Comparison of ENCODE assay signal across 1 cellular context in the genomic region with DNA sequence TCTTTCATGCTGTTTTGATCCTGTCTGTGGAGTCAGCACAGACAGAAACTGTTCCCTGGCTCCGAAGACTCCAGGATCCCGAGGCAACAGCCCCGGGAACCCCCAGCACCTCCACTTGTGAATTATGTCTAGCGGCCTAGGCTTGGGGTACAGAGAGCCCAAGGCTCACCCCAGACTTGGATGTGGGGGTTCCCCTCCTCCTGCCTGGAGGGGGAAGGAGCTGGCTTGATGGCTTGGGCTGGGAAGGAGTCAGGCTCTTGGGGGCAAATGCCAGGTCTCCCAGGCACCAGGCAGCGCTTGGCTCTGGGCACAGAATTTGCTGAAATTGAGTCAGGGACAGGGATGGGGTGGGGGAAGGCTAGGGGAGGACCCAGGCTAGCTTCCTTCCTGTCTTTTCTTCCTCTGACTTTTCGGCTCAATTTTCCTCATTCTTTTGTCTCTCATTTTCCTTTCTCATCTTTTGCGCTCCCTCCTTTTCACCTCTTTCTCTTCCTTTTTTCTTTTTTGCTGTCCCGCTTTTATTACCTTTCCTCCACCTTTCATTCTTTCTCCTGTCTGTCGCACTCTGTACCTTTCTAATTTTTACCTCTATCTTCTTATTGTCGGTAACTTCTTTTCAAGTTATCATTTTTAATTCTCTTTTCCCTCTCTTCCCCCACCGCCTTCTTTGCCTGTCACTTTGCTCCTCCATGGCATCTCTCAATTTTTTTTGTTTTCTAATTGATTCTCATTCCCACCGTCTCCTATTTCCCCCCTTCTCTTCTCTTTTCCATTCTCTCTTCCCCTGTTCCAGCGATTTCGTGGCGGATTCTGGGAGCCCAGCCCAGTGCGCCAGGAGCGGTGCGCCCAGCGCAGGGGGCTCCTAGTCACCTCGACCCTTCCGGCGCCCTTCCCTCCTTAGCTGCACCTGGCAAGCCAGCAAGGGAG.
TF ChIP-seq lines count a peak whose summit lies in the region.

No MANE protein-coding gene starts in this region.

TF ChIP-seq in H1, 55 proteins besides CTCF, POLR2A, EP300 and RAD21:
- TF ChIP-seq CBX8 (IDR thresholded peaks at IDR 0.05; ENCODE audit: borderline replicate concordance, low read depth, low read length) (peak; percentile 45), NANOG (IDR thresholded peaks at IDR 0.05; ENCODE audit: insufficient read depth, low read depth, low read length, poor library complexity, severe bottlenecking) (no peak), RNF2 (IDR thresholded peaks at IDR 0.05; ENCODE audit: borderline replicate concordance, low read depth, low read length, missing control alignments, poor library complexity, severe bottlenecking) (peak; percentile 87), EZH2 (IDR thresholded peaks at IDR 0.05; ENCODE audit: low read depth, low read length, severe bottlenecking) (peak; percentile 87), RFX5 (IDR thresholded peaks at IDR 0.05; ENCODE audit: borderline replicate concordance, low read depth, low read length) (no peak), NRF1 (IDR thresholded peaks at IDR 0.05; ENCODE audit: low read depth, low read length) (no peak), GABPA (IDR thresholded peaks at IDR 0.05; ENCODE audit: borderline replicate concordance, insufficient read depth, low read length) (no peak), GTF2F1 (IDR thresholded peaks at IDR 0.05; ENCODE audit: borderline replicate concordance, low read depth, low read length) (no peak), BCL11A (IDR thresholded peaks at IDR 0.05; ENCODE audit: low read depth in 2 of 2, low read length in 2 of 2) (no peak), SIX5 (IDR thresholded peaks at IDR 0.05; ENCODE audit: low read depth, low read length) (no peak), TBP (IDR thresholded peaks at IDR 0.05; ENCODE audit: low read depth, low read length) (no peak), CTBP2 (IDR thresholded peaks at IDR 0.05; ENCODE audit: borderline replicate concordance, insufficient read depth, insufficient read length, low read length) (no peak), SAP30 (IDR thresholded peaks at IDR 0.05; ENCODE audit: insufficient read depth, insufficient replicate concordance, low read length) (no peak), BRCA1 (IDR thresholded peaks at IDR 0.05; ENCODE audit: low read depth, low read length) (no peak), HDAC6 (IDR thresholded peaks at IDR 0.05; ENCODE audit: low read depth, low read length) (no peak), JUN (IDR thresholded peaks at IDR 0.05; ENCODE audit: low read depth, low read length) (no peak), RBBP5 (IDR thresholded peaks at IDR 0.05; ENCODE audit: borderline replicate concordance, low read depth, low read length) (no peak), SRF (IDR thresholded peaks at IDR 0.05; ENCODE audit: low read depth, low read length) (no peak), SUZ12 (IDR thresholded peaks at IDR 0.05; ENCODE audit: low read length) (peak; percentile 79), POU5F1 (IDR thresholded peaks at IDR 0.05; ENCODE audit: low read depth, low read length) (no peak), KDM1A (IDR thresholded peaks at IDR 0.05; ENCODE audit: borderline replicate concordance, low read length) (no peak), TEAD4 (IDR thresholded peaks at IDR 0.05; ENCODE audit: low read depth, low read length) (no peak)
- TF ChIP-seq, protein P1, sequence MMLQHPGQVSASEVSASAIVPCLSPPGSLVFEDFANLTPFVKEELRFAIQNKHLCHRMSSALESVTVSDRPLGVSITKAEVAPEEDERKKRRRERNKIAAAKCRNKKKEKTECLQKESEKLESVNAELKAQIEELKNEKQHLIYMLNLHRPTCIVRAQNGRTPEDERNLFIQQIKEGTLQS (IDR thresholded peaks at IDR 0.05; ENCODE audit: insufficient read depth, low read depth, low read length) = no peak
- TF ChIP-seq, protein P2, sequence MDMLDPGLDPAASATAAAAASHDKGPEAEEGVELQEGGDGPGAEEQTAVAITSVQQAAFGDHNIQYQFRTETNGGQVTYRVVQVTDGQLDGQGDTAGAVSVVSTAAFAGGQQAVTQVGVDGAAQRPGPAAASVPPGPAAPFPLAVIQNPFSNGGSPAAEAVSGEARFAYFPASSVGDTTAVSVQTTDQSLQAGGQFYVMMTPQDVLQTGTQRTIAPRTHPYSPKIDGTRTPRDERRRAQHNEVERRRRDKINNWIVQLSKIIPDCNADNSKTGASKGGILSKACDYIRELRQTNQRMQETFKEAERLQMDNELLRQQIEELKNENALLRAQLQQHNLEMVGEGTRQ (IDR thresholded peaks at IDR 0.05; ENCODE audit: low read length) = no peak
- TF ChIP-seq, protein P3, sequence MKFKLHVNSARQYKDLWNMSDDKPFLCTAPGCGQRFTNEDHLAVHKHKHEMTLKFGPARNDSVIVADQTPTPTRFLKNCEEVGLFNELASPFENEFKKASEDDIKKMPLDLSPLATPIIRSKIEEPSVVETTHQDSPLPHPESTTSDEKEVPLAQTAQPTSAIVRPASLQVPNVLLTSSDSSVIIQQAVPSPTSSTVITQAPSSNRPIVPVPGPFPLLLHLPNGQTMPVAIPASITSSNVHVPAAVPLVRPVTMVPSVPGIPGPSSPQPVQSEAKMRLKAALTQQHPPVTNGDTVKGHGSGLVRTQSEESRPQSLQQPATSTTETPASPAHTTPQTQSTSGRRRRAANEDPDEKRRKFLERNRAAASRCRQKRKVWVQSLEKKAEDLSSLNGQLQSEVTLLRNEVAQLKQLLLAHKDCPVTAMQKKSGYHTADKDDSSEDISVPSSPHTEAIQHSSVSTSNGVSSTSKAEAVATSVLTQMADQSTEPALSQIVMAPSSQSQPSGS (IDR thresholded peaks at IDR 0.05; ENCODE audit: low read length) = no peak
- TF ChIP-seq, protein P4, sequence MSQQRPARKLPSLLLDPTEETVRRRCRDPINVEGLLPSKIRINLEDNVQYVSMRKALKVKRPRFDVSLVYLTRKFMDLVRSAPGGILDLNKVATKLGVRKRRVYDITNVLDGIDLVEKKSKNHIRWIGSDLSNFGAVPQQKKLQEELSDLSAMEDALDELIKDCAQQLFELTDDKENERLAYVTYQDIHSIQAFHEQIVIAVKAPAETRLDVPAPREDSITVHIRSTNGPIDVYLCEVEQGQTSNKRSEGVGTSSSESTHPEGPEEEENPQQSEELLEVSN (IDR thresholded peaks at IDR 0.05) = no peak
- TF ChIP-seq, protein P5, sequence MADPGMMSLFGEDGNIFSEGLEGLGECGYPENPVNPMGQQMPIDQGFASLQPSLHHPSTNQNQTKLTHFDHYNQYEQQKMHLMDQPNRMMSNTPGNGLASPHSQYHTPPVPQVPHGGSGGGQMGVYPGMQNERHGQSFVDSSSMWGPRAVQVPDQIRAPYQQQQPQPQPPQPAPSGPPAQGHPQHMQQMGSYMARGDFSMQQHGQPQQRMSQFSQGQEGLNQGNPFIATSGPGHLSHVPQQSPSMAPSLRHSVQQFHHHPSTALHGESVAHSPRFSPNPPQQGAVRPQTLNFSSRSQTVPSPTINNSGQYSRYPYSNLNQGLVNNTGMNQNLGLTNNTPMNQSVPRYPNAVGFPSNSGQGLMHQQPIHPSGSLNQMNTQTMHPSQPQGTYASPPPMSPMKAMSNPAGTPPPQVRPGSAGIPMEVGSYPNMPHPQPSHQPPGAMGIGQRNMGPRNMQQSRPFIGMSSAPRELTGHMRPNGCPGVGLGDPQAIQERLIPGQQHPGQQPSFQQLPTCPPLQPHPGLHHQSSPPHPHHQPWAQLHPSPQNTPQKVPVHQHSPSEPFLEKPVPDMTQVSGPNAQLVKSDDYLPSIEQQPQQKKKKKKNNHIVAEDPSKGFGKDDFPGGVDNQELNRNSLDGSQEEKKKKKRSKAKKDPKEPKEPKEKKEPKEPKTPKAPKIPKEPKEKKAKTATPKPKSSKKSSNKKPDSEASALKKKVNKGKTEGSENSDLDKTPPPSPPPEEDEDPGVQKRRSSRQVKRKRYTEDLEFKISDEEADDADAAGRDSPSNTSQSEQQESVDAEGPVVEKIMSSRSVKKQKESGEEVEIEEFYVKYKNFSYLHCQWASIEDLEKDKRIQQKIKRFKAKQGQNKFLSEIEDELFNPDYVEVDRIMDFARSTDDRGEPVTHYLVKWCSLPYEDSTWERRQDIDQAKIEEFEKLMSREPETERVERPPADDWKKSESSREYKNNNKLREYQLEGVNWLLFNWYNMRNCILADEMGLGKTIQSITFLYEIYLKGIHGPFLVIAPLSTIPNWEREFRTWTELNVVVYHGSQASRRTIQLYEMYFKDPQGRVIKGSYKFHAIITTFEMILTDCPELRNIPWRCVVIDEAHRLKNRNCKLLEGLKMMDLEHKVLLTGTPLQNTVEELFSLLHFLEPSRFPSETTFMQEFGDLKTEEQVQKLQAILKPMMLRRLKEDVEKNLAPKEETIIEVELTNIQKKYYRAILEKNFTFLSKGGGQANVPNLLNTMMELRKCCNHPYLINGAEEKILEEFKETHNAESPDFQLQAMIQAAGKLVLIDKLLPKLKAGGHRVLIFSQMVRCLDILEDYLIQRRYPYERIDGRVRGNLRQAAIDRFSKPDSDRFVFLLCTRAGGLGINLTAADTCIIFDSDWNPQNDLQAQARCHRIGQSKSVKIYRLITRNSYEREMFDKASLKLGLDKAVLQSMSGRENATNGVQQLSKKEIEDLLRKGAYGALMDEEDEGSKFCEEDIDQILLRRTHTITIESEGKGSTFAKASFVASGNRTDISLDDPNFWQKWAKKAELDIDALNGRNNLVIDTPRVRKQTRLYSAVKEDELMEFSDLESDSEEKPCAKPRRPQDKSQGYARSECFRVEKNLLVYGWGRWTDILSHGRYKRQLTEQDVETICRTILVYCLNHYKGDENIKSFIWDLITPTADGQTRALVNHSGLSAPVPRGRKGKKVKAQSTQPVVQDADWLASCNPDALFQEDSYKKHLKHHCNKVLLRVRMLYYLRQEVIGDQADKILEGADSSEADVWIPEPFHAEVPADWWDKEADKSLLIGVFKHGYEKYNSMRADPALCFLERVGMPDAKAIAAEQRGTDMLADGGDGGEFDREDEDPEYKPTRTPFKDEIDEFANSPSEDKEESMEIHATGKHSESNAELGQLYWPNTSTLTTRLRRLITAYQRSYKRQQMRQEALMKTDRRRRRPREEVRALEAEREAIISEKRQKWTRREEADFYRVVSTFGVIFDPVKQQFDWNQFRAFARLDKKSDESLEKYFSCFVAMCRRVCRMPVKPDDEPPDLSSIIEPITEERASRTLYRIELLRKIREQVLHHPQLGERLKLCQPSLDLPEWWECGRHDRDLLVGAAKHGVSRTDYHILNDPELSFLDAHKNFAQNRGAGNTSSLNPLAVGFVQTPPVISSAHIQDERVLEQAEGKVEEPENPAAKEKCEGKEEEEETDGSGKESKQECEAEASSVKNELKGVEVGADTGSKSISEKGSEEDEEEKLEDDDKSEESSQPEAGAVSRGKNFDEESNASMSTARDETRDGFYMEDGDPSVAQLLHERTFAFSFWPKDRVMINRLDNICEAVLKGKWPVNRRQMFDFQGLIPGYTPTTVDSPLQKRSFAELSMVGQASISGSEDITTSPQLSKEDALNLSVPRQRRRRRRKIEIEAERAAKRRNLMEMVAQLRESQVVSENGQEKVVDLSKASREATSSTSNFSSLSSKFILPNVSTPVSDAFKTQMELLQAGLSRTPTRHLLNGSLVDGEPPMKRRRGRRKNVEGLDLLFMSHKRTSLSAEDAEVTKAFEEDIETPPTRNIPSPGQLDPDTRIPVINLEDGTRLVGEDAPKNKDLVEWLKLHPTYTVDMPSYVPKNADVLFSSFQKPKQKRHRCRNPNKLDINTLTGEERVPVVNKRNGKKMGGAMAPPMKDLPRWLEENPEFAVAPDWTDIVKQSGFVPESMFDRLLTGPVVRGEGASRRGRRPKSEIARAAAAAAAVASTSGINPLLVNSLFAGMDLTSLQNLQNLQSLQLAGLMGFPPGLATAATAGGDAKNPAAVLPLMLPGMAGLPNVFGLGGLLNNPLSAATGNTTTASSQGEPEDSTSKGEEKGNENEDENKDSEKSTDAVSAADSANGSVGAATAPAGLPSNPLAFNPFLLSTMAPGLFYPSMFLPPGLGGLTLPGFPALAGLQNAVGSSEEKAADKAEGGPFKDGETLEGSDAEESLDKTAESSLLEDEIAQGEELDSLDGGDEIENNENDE (IDR thresholded peaks at IDR 0.05; ENCODE audit: insufficient replicate concordance, low read length) = no peak
